In genomic region chr1:231053493-231054162, GRCh38 we compare ENCODE assay signal across 9 cellular contexts. TPM values are rescaled to one million over a fixed set of nuclear protein-coding genes. Genes with fewer than 3 reads are reported as not detected.
DNase-seq lines count a peak whose midpoint lies in the region; ATAC-seq, FAIRE-seq and TF ChIP-seq lines count a peak whose summit lies in the region.
"Had no signal": no experiment of that assay in that cellular context is flagged by ENCODE, and none has a peak within 500 bp of the region (broad histone marks: within the 10 kb centered on the region; RNA-seq: fewer than 3 reads in every experiment).

No MANE protein-coding gene starts in this region.

- no peaks in the 10 kb centered on the region for H3K36me3 ChIP-seq in ACC112 (ENCODE audit: insufficient read depth, low read length)
- H3K36me3 ChIP-seq in thoracic aorta: no peaks in the 10 kb centered on the region
- H3K36me3 ChIP-seq: cardiac muscle cell had no signal

- H3K4me1 ChIP-seq in ACC112 (ENCODE audit: control insufficient read depth, insufficient read depth, low read length, unreplicated experiment) (no peaks in the 10 kb centered on the region), thoracic aorta (ENCODE audit: control insufficient read depth in 1 of 2, low read depth in 2 of 2) (peaks cover 4 to 13% of the 10 kb centered on the region in 2 donors)

- H3K27ac Mint-ChIP-seq in activated CD4-positive, alpha-beta memory T cell treated with anti-CD3 and anti-CD28 coated beads, Interleukin-2, amount 10 ng/mL, durations not matched to agents 7 days and 5 days: peak overlapping the region; percentile 53

- DNase-seq in activated CD4-positive, alpha-beta memory T cell treated with anti-CD3 and anti-CD28 coated beads, Interleukin-2, amount 10 ng/mL, durations not matched to agents 7 days and 5 days: peak; percentile 25
- DNase-seq in thoracic aorta (ENCODE audit: low spot score) (no peak), NCI-H1436 (lab: John Stamatoyannopoulos, UW) (no peak), NCI-H2171 treated with DMSO at 0.1 percent for 48 hours (lab: John Stamatoyannopoulos, UW) (no peak)

- peak overlapping the region; percentile 65 for H2AFZ ChIP-seq in ACC112 (ENCODE audit: low read length, unreplicated experiment)

- H3K9me3 Mint-ChIP-seq in activated CD4-positive, alpha-beta memory T cell treated with anti-CD3 and anti-CD28 coated beads, Interleukin-2, amount 10 ng/mL, durations not matched to agents 7 days and 5 days: no peaks in the 10 kb centered on the region

- POLR2A ChIA-PET in activated CD4-positive, alpha-beta memory T cell treated with anti-CD3 and anti-CD28 coated beads, Interleukin-2, amount 10 ng/mL, durations not matched to agents 7 days and 5 days (lab: Charles Lee): interaction anchor here (1.0 to 1.9 kb wide), 4 partner anchors 11 to 16 kb away, joined by 3 to 8 read pairs (median 4); partner anchors contain the start of gene FAM89A

- peaks cover 8% of the 10 kb centered on the region for H3K27me3 ChIP-seq in ACC112 (ENCODE audit: insufficient read depth, low read length)
- H3K27me3 ChIP-seq in thoracic aorta (replicated peaks; ENCODE audit: insufficient read depth): no peaks in the 10 kb centered on the region
- H3K27me3 ChIP-seq: cardiac muscle cell had no signal

- H3K79me2 ChIP-seq in ACC112 (ENCODE audit: control insufficient read depth, insufficient read depth, low read length, unreplicated experiment): no peaks in the 10 kb centered on the region

- peaks cover 3% of the 10 kb centered on the region for H3K9me3 ChIP-seq in thoracic aorta

- H3K4me3 ChIP-seq in ACC112 (ENCODE audit: low read depth, low read length) (peak overlapping the region; percentile 44), thoracic aorta (peak overlapping the region; percentile 55)
- H3K4me3 ChIP-seq: cardiac muscle cell had no signal

- H3K4me1 Mint-ChIP-seq in activated CD4-positive, alpha-beta memory T cell treated with anti-CD3 and anti-CD28 coated beads, Interleukin-2, amount 10 ng/mL, durations not matched to agents 7 days and 5 days: peaks cover 18% of the 10 kb centered on the region

- TF ChIP-seq CTCF in thoracic aorta (IDR thresholded peaks at IDR 0.05): no peak

- H3K27me3 Mint-ChIP-seq in activated CD4-positive, alpha-beta memory T cell treated with anti-CD3 and anti-CD28 coated beads, Interleukin-2, amount 10 ng/mL, durations not matched to agents 7 days and 5 days: peaks cover 11% of the 10 kb centered on the region

- CTCF ChIA-PET in activated CD4-positive, alpha-beta memory T cell treated with anti-CD3 and anti-CD28 coated beads, Interleukin-2, amount 10 ng/mL, durations not matched to agents 7 days and 5 days (lab: Charles Lee): interaction anchor here (1.1 kb wide), 1 partner anchor 8 kb away, joined by 3 read pairs; no protein-coding TSS in a partner anchor

- ATAC-seq in GM18517 (IDR thresholded peaks at IDR 0.05; ENCODE audit: unreplicated experiment) (peak; percentile 64), HG03460 (IDR thresholded peaks at IDR 0.05; ENCODE audit: unreplicated experiment) (peak; percentile 55), thoracic aorta (ENCODE audit: insufficient number of reproducible peaks, low FRiP score, low read depth) (no peak)

- peak; percentile 99 for FAIRE-seq in islet of Langerhans (lab: Jason Lieb, UNC)

- no peaks in the 10 kb centered on the region for H3K36me3 Mint-ChIP-seq in activated CD4-positive, alpha-beta memory T cell treated with anti-CD3 and anti-CD28 coated beads, Interleukin-2, amount 10 ng/mL, durations not matched to agents 7 days and 5 days (ENCODE audit: low read depth)

- peak overlapping the region; percentile 34 for H3K4me3 Mint-ChIP-seq in activated CD4-positive, alpha-beta memory T cell treated with anti-CD3 and anti-CD28 coated beads, Interleukin-2, amount 10 ng/mL, durations not matched to agents 7 days and 5 days

- no peak overlapping the region for H3K27ac ChIP-seq in ACC112 (ENCODE audit: low read depth, low read length)
- no peak overlapping the region for H3K27ac ChIP-seq in thoracic aorta
- H3K27ac ChIP-seq: cardiac muscle cell had no signal

RNA-seq across cellular contexts. Expression of gene FAM89A, which starts 13.6 kb away (rescaled TPM):
- 1 to 10 TPM; 6.8 to 6.9 TPM for total RNA-seq in activated CD4-positive, alpha-beta memory T cell treated with anti-CD3 and anti-CD28 coated beads, Interleukin-2, amount 10 ng/mL, durations not matched to agents 7 days and 5 days
- 10 to 100 TPM in 1 of 2 donors, 1 to 10 TPM in 1; 8.4 to 24.5 TPM for total RNA-seq in thoracic aorta
